17 cellular contexts compared by ENCODE assay signal in the genomic region with DNA sequence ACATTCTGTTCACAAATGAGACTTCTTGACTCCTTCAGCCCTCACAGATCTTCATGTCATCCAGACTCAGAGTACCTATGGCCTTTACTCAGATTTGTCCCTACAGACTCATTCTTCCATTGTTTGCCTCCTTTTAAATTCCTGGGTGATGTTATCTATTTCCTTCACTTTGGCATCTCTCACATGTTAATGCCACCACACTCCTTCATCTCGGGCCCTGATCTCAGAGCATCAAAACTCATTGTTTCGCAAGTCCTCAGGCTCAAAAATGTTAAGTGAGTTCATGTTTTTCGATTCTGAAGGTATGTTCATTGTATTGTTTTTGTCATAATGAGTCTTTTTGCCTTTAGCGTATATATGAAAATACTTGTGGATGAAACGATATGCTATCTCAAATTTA.
DNase-seq lines count a peak whose midpoint lies in the region; ATAC-seq and TF ChIP-seq lines count a peak whose summit lies in the region.
"Had no signal": no experiment of that assay in that cellular context is flagged by ENCODE, and none has a peak within 500 bp of the region (broad histone marks: within the 10 kb centered on the region; RNA-seq: fewer than 3 reads in every experiment).

No MANE protein-coding gene starts in this region.

- no peak overlapping the region for H3K27ac ChIP-seq in mesenchymal stem cell (ENCODE audit: low read length, poor library complexity, severe bottlenecking)
- no peak overlapping the region for H3K27ac ChIP-seq in spleen
- H3K27ac ChIP-seq: PC-9, right lobe of liver, uterus had no signal

- H3K9me3 ChIP-seq in mesenchymal stem cell (ENCODE audit: control insufficient read depth, low read length): no peaks in the 10 kb centered on the region
- no peaks in the 10 kb centered on the region for H3K9me3 ChIP-seq in spleen
- H3K9me3 ChIP-seq: HAP-1, right lobe of liver, uterus had no signal

- H3K36me3 Mint-ChIP-seq in T-helper 1 cell treated with Interleukin-12 subunit alpha and Interleukin-12 subunit beta and Interleukin-4 antibody, amounts not matched to agents 30 μg/mL and 1 μg/mL, for 36 hours (ENCODE audit: low read depth): peaks cover 16% of the 10 kb centered on the region
- H3K36me3 Mint-ChIP-seq in activated CD8-positive, alpha-beta T cell treated with anti-CD3 and anti-CD28 coated beads, Interleukin-2, amount 10 ng/mL, durations not matched to agents 7 days and 5 days (ENCODE audit: low read depth): peaks cover 30% of the 10 kb centered on the region
- H3K36me3 Mint-ChIP-seq: WTC11 had no signal

- CTCF ChIA-PET in activated CD8-positive, alpha-beta T cell treated with anti-CD3 and anti-CD28 coated beads, Interleukin-2, amount 10 ng/mL, durations not matched to agents 7 days and 5 days (lab: Charles Lee): no interaction called here

- no peak for TF ChIP-seq POLR2A in spleen (IDR thresholded peaks at IDR 0.05)

- no peak overlapping the region for H4K91ac ChIP-seq in mesenchymal stem cell (ENCODE audit: low read length)

- WGBS in mesenchymal stem cell: 93% methylated on average over 5 of the region's 5 CpGs
- WGBS in spleen, 5 donors: 88 to 92% (median 92%) methylated on average over 5 of the region's 5 CpGs

- H3K36me3 ChIP-seq in mesenchymal stem cell (ENCODE audit: control insufficient read depth in 1 of 2, insufficient read depth in 2 of 2, low read depth in 1 of 2, low read length in 2 of 2) (no peaks in the 10 kb centered on the region), spleen (no peaks in the 10 kb centered on the region)
- H3K36me3 ChIP-seq: HAP-1, right lobe of liver, uterus had no signal

- H2BK15ac ChIP-seq in mesenchymal stem cell (ENCODE audit: low read depth, poor library complexity, severe bottlenecking): no peak overlapping the region

- no peak overlapping the region for H3K9ac ChIP-seq in mesenchymal stem cell (ENCODE audit: low read length)

- H4K8ac ChIP-seq in mesenchymal stem cell (ENCODE audit: low read length): no peak overlapping the region

- intact Hi-C loops in spleen (cut with DNase I; ENCODE audit: low total_unique reads): no loop called here

- no peaks in the 10 kb centered on the region for H3K79me1 ChIP-seq in mesenchymal stem cell (replicated peaks; ENCODE audit: low read length, poor library complexity, severe bottlenecking)

- H3K4me2 ChIP-seq in mesenchymal stem cell (ENCODE audit: low read length, poor library complexity, severe bottlenecking): no peak overlapping the region
- H3K4me2 ChIP-seq: PC-9 had no signal

- H3K4ac ChIP-seq in mesenchymal stem cell (ENCODE audit: low read depth in 1 of 2, low read length in 2 of 2): peak overlapping the region; percentile 6

- H3K14ac ChIP-seq in mesenchymal stem cell (ENCODE audit: low read length in 2 of 2): no peak overlapping the region

- no peak overlapping the region for H3K27ac Mint-ChIP-seq in T-helper 1 cell treated with Interleukin-12 subunit alpha and Interleukin-12 subunit beta and Interleukin-4 antibody, amounts not matched to agents 30 μg/mL and 1 μg/mL, for 36 hours
- H3K27ac Mint-ChIP-seq in activated CD8-positive, alpha-beta T cell treated with anti-CD3 and anti-CD28 coated beads, Interleukin-2, amount 10 ng/mL, durations not matched to agents 7 days and 5 days: peak overlapping the region; percentile 81
- H3K27ac Mint-ChIP-seq: WTC11 had no signal

- H3K23ac ChIP-seq in mesenchymal stem cell (ENCODE audit: low read length in 2 of 2): no peak overlapping the region

- H3K27me3 Mint-ChIP-seq in T-helper 1 cell treated with Interleukin-12 subunit alpha and Interleukin-12 subunit beta and Interleukin-4 antibody, amounts not matched to agents 30 μg/mL and 1 μg/mL, for 36 hours (ENCODE audit: low read depth): peaks cover 8% of the 10 kb centered on the region
- H3K27me3 Mint-ChIP-seq in activated CD8-positive, alpha-beta T cell treated with anti-CD3 and anti-CD28 coated beads, Interleukin-2, amount 10 ng/mL, durations not matched to agents 7 days and 5 days (ENCODE audit: low read depth): no peaks in the 10 kb centered on the region

- H3K4me3 Mint-ChIP-seq in T-helper 1 cell treated with Interleukin-12 subunit alpha and Interleukin-12 subunit beta and Interleukin-4 antibody, amounts not matched to agents 30 μg/mL and 1 μg/mL, for 36 hours: peak overlapping the region; percentile 21
- H3K4me3 Mint-ChIP-seq in activated CD8-positive, alpha-beta T cell treated with anti-CD3 and anti-CD28 coated beads, Interleukin-2, amount 10 ng/mL, durations not matched to agents 7 days and 5 days: no peak overlapping the region
- H3K4me3 Mint-ChIP-seq: WTC11 had no signal

- ATAC-seq in activated CD8-positive, alpha-beta T cell treated with anti-CD3 and anti-CD28 coated beads, Interleukin-2, amount 10 ng/mL, durations not matched to agents 7 days and 5 days: no peak
- ATAC-seq in HG03095 (IDR thresholded peaks at IDR 0.05; ENCODE audit: unreplicated experiment): no peak
- ATAC-seq: right lobe of liver, WTC11 had no signal

- no peak overlapping the region for H2BK5ac ChIP-seq in mesenchymal stem cell (ENCODE audit: low read depth, low read length, poor library complexity, severe bottlenecking)

- TF ChIP-seq CTCF in spleen (IDR thresholded peaks at IDR 0.05 in 8 of 11, conservative IDR thresholded peaks at IDR 0.05 in 3 of 11): no peak

- peaks cover 7% of the 10 kb centered on the region for H3K4me1 ChIP-seq in mesenchymal stem cell (ENCODE audit: control insufficient read depth, insufficient read depth, low read depth, low read length)
- peaks cover 0 to 20% (median 8%) of the 10 kb centered on the region in 6 donors for H3K4me1 ChIP-seq in spleen
- H3K4me1 ChIP-seq: HAP-1, uterus had no signal

- peaks cover 27% of the 10 kb centered on the region for H3K4me1 Mint-ChIP-seq in T-helper 1 cell treated with Interleukin-12 subunit alpha and Interleukin-12 subunit beta and Interleukin-4 antibody, amounts not matched to agents 30 μg/mL and 1 μg/mL, for 36 hours (ENCODE audit: low read depth)
- H3K4me1 Mint-ChIP-seq in activated CD8-positive, alpha-beta T cell treated with anti-CD3 and anti-CD28 coated beads, Interleukin-2, amount 10 ng/mL, durations not matched to agents 7 days and 5 days (ENCODE audit: low read depth): peaks cover 49% of the 10 kb centered on the region
- H3K4me1 Mint-ChIP-seq: WTC11 had no signal

- peaks cover 15% of the 10 kb centered on the region for H3K9me3 Mint-ChIP-seq in T-helper 1 cell treated with Interleukin-12 subunit alpha and Interleukin-12 subunit beta and Interleukin-4 antibody, amounts not matched to agents 30 μg/mL and 1 μg/mL, for 36 hours
- peaks cover 16% of the 10 kb centered on the region for H3K9me3 Mint-ChIP-seq in activated CD8-positive, alpha-beta T cell treated with anti-CD3 and anti-CD28 coated beads, Interleukin-2, amount 10 ng/mL, durations not matched to agents 7 days and 5 days (ENCODE audit: insufficient read depth)
- H3K9me3 Mint-ChIP-seq: WTC11 had no signal

- H3K27me3 ChIP-seq in mesenchymal stem cell (ENCODE audit: control insufficient read depth in 1 of 2, insufficient read depth in 1 of 2, low read length in 2 of 2): no peaks in the 10 kb centered on the region
- H3K27me3 ChIP-seq in spleen (replicated peaks in 1 of 7): no peaks in the 10 kb centered on the region
- H3K27me3 ChIP-seq: right lobe of liver, uterus had no signal

- no peak overlapping the region for H2AFZ ChIP-seq in mesenchymal stem cell (ENCODE audit: low read depth, low read length)
- H2AFZ ChIP-seq: PC-9 had no signal

- no peak overlapping the region for H2BK120ac ChIP-seq in mesenchymal stem cell (ENCODE audit: low read depth, low read length)

- peak overlapping the region; percentile 85 for H2AK5ac ChIP-seq in mesenchymal stem cell (ENCODE audit: low read length, severe bottlenecking)

- H3K18ac ChIP-seq in mesenchymal stem cell (ENCODE audit: low read depth in 1 of 2, low read length in 2 of 2): peak overlapping the region; percentile 21 to 50

- H2BK12ac ChIP-seq in mesenchymal stem cell (ENCODE audit: low read length in 2 of 2): peak overlapping the region; percentile 51 to 69

- no peak overlapping the region for H3K4me3 ChIP-seq in mesenchymal stem cell (ENCODE audit: insufficient read depth in 1 of 2, low read depth in 1 of 2, low read length in 2 of 2)
- no peak overlapping the region for H3K4me3 ChIP-seq in spleen
- H3K4me3 ChIP-seq: HAP-1, lung, PC-9, right lobe of liver, uterus had no signal

- no peak for DNase-seq in T-helper 1 cell
- peak; percentile 8 for DNase-seq in EL
- DNase-seq in activated CD8-positive, alpha-beta T cell treated with anti-CD3 and anti-CD28 coated beads, Interleukin-2, amount 10 ng/mL, durations not matched to agents 7 days and 5 days: no peak
- DNase-seq in mesenchymal stem cell: no peak
- DNase-seq in spleen: no peak
- DNase-seq in mesenteric fat pad (ENCODE audit: low spot score): no peak
- DNase-seq: KBM-7; NCI-H524 treated with DMSO at 0.1 percent for 48 hours; PC-9; right lobe of liver; stimulated activated CD4-positive, alpha-beta T cell treated with anti-CD3 and anti-CD28 coated beads, Interleukin-2, amount 100 ng/mL, for 48 hours; uterus had no signal

- POLR2A ChIA-PET in activated CD8-positive, alpha-beta T cell treated with anti-CD3 and anti-CD28 coated beads, Interleukin-2, amount 10 ng/mL, durations not matched to agents 7 days and 5 days (lab: Charles Lee): no interaction called here
